2 cellular contexts compared by ENCODE assay signal in genomic region chr18:59954241-59954640, GRCh38.
TF ChIP-seq lines count a peak whose summit lies in the region.

No MANE protein-coding gene starts in this region.

TF ChIP-seq in IMR-90, 13 proteins besides CTCF, POLR2A, EP300 and RAD21:
- no peak for TF ChIP-seq BHLHE40 (IDR thresholded peaks at IDR 0.05; ENCODE audit: low read depth, low read length)
- TF ChIP-seq MAFK (IDR thresholded peaks at IDR 0.05; ENCODE audit: low read depth, low read length), result no peak
- no peak for TF ChIP-seq ELK1 (IDR thresholded peaks at IDR 0.05; ENCODE audit: borderline replicate concordance, low read depth, low read length)
- TF ChIP-seq RCOR1 (IDR thresholded peaks at IDR 0.05; ENCODE audit: insufficient replicate concordance, low read length), result no peak
- TF ChIP-seq CHD1 (IDR thresholded peaks at IDR 0.05; ENCODE audit: low read depth, low read length), result no peak
- TF ChIP-seq USF2 (IDR thresholded peaks at IDR 0.05; ENCODE audit: low read depth, low read length), result no peak
- no peak for TF ChIP-seq MXI1 (IDR thresholded peaks at IDR 0.05; ENCODE audit: borderline replicate concordance, low read depth, low read length)

TF ChIP-seq in GM12878, 131 proteins besides CTCF, POLR2A, EP300 and RAD21:
- TF ChIP-seq SUPT20H (IDR thresholded peaks at IDR 0.05; ENCODE audit: borderline replicate concordance, control insufficient read depth, low read depth, low read length), result no peak
- TF ChIP-seq NFYA (IDR thresholded peaks at IDR 0.05; ENCODE audit: borderline replicate concordance, low read depth, low read length), result no peak
- TF ChIP-seq WRNIP1 (IDR thresholded peaks at IDR 0.05; ENCODE audit: borderline replicate concordance, low read depth, low read length), result no peak
- TF ChIP-seq ATF7 (IDR thresholded peaks at IDR 0.05; ENCODE audit: low read depth), result no peak
